10 cellular contexts compared by ENCODE assay signal in the genomic region with DNA sequence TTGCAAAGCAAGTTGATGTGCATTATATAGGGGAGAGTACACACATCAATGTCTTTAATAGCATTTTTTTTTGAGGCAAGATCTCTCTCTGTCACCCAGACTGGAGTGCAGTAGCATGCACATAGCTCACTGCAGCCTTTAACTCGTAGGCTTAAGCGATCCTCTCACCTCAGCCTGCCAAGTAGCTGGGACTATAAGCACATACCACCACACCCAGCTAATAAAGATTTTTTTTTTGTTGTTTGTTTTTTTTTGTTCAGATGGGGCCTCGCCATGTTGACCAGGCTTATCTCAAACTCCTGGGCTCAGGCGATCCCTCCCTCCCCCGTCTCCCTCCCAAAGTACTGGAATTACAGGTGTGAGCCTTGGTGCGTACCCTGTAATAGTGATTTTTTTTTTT. TPM values are rescaled to one million over a fixed set of nuclear protein-coding genes. Genes with fewer than 3 reads are reported as not detected.
DNase-seq lines count a peak whose midpoint lies in the region; ATAC-seq and TF ChIP-seq lines count a peak whose summit lies in the region.
"Had no signal": no experiment of that assay in that cellular context is flagged by ENCODE, and none has a peak within 500 bp of the region (broad histone marks: within the 10 kb centered on the region; RNA-seq: fewer than 3 reads in every experiment).

No MANE protein-coding gene starts in this region.

- H3K27ac ChIP-seq in SK-N-SH (ENCODE audit: low read depth in 2 of 2, low read length in 1 of 2) (peak overlapping the region in 1 of 2 experiments; percentile 96; a peak in 3 of 4 replicates), PC-3 (ENCODE audit: low read length) (no peak overlapping the region)
- H3K27ac ChIP-seq: SJCRH30 had no signal

- whole genome bisulfite sequencing in SK-N-SH (ENCODE audit: low lambda C conversion rate), result 81% methylated on average over 6 of the region's 6 CpGs

- intact Hi-C loops in PC-3 (cut with micrococcal nuclease), result loop anchor here (5.0 kb wide), 3 partner anchors 90 to 355 kb away; no protein-coding TSS in a partner anchor

- H3K36me3 ChIP-seq in SK-N-SH (replicated peaks in 1 of 2; ENCODE audit: control insufficient read depth in 1 of 2, insufficient read depth in 2 of 2, low read length in 1 of 2) (peaks cover 3 to 8% of the 10 kb centered on the region in 2 experiments), PC-3 (ENCODE audit: low read depth, low read length) (no peaks in the 10 kb centered on the region), skeletal muscle satellite cell (ENCODE audit: insufficient read depth, low read length) (no peaks in the 10 kb centered on the region)
- H3K36me3 ChIP-seq: SJCRH30 had no signal

- H3K27me3 Mint-ChIP-seq in endothelial cell (ENCODE audit: unreplicated experiment) (no peaks in the 10 kb centered on the region), HFFc6 (ENCODE audit: insufficient read depth) (no peaks in the 10 kb centered on the region)

- H3K27ac Mint-ChIP-seq in endothelial cell (ENCODE audit: unreplicated experiment) (no peak overlapping the region), HFFc6 (no peak overlapping the region)

- H3K4me3 ChIP-seq in SK-N-SH (ENCODE audit: low read depth in 2 of 2, low read length in 1 of 2), result peak overlapping the region; percentile 79 to 85; a peak in 3 of 4 replicates
- peak overlapping the region; percentile 83 for H3K4me3 ChIP-seq in PC-3 (ENCODE audit: low read length)
- peak overlapping the region; percentile 84 for H3K4me3 ChIP-seq in skeletal muscle satellite cell (ENCODE audit: low read length)

- no peaks in the 10 kb centered on the region for H3K9me3 ChIP-seq in SK-N-SH
- no peaks in the 10 kb centered on the region for H3K9me3 ChIP-seq in PC-3 (ENCODE audit: low read length)
- no peaks in the 10 kb centered on the region for H3K9me3 ChIP-seq in skeletal muscle satellite cell (replicated peaks; ENCODE audit: low read length)
- H3K9me3 ChIP-seq: SJCRH30 had no signal

- H3F3A ChIP-seq in SK-N-SH (replicated peaks; ENCODE audit: insufficient read depth), result no peaks in the 10 kb centered on the region
- no peaks in the 10 kb centered on the region for H3F3A ChIP-seq in PC-3 (ENCODE audit: low read length, unreplicated experiment)

- peak overlapping the region; percentile 91 for H2AFZ ChIP-seq in SK-N-SH (ENCODE audit: low read depth)
- peak overlapping the region; percentile 86; the same call in 1 of the 2 replicates for H2AFZ ChIP-seq in PC-3 (ENCODE audit: low read length)

- H4K20me1 ChIP-seq in SK-N-SH (ENCODE audit: insufficient read depth) (no peaks in the 10 kb centered on the region), PC-3 (ENCODE audit: low read length) (no peaks in the 10 kb centered on the region)

- TF ChIP-seq RAD21 in SK-N-SH (IDR thresholded peaks at IDR 0.05; ENCODE audit: low read length), result no peak

- BruUV-seq in PC-3 (replicated peaks; lab: Mats Ljungman, UMichigan), result no TSS peak

- no peak for TF ChIP-seq EP300 in SK-N-SH (IDR thresholded peaks at IDR 0.05; ENCODE audit: borderline replicate concordance in 1 of 2, low read depth in 1 of 2, low read length in 1 of 2)

- POLR2A ChIA-PET in SK-N-SH (lab: Yijun Ruan, JAX) (interaction anchor here (0.6 to 1.6 kb wide), 4 partner anchors 39 to 649 kb away, joined by 3 to 6 read pairs (median 3); partner anchors contain the start of gene C1GALT1), PC-3 (lab: Charles Lee; ENCODE audit: unreplicated experiment) (interaction anchor here (0.5 to 0.7 kb wide), 3 partner anchors 10 to 120 kb away, joined by 4 to 9 read pairs (median 4); no protein-coding TSS in a partner anchor)

- no peaks in the 10 kb centered on the region for H3K9me2 ChIP-seq in SK-N-SH
- no peaks in the 10 kb centered on the region for H3K9me2 ChIP-seq in PC-3 (replicated peaks; ENCODE audit: low read length)

- H3K4me1 Mint-ChIP-seq in endothelial cell (ENCODE audit: unreplicated experiment) (peaks cover 10% of the 10 kb centered on the region), HFFc6 (ENCODE audit: low read depth) (peaks cover 28% of the 10 kb centered on the region)

- H3K9me3 Mint-ChIP-seq in endothelial cell (ENCODE audit: unreplicated experiment) (no peaks in the 10 kb centered on the region), HFFc6 (no peaks in the 10 kb centered on the region)

- H3K4me2 ChIP-seq in SK-N-SH (peak overlapping the region; percentile 81), PC-3 (ENCODE audit: low read length) (peak overlapping the region; percentile 92), skeletal muscle satellite cell (ENCODE audit: low read length) (peak overlapping the region; percentile 85)

- CTCF ChIA-PET in SK-N-SH (lab: Yijun Ruan, JAX) (interaction anchor here (0.7 to 4.3 kb wide), 13 partner anchors 10 to 654 kb away, joined by 3 to 23 read pairs (median 4); no protein-coding TSS in a partner anchor), PC-3 (lab: Charles Lee) (no interaction called here)

- ATAC-seq in SK-N-SH treated with all-trans-retinoic acid at 6 μM for 48 hours, result no peak
- ATAC-seq in PC-3, result peak; percentile 19
- no peak for ATAC-seq in GM21423 (IDR thresholded peaks at IDR 0.05; ENCODE audit: unreplicated experiment)
- ATAC-seq: foreskin keratinocyte had no signal

- no peaks in the 10 kb centered on the region for H3K27me3 ChIP-seq in SK-N-SH (ENCODE audit: insufficient read depth)
- H3K27me3 ChIP-seq in PC-3 (ENCODE audit: low read length), result no peaks in the 10 kb centered on the region
- no peaks in the 10 kb centered on the region for H3K27me3 ChIP-seq in skeletal muscle satellite cell (ENCODE audit: control insufficient read depth, insufficient read depth, low read length)
- H3K27me3 ChIP-seq: foreskin keratinocyte, SJCRH30 had no signal

- H3K9ac ChIP-seq in SK-N-SH (peak overlapping the region; percentile 68; the same call in 1 of the 2 replicates), PC-3 (ENCODE audit: low read length) (peak overlapping the region; percentile 77), skeletal muscle satellite cell (ENCODE audit: low read depth, low read length) (no peak overlapping the region)

- H3K79me2 ChIP-seq in SK-N-SH (ENCODE audit: insufficient read depth) (peaks cover 42% of the 10 kb centered on the region), PC-3 (ENCODE audit: low read length) (peaks cover 49% of the 10 kb centered on the region)

- H3K4me3 Mint-ChIP-seq in endothelial cell (ENCODE audit: unreplicated experiment) (peak overlapping the region; percentile 47), HFFc6 (no peak overlapping the region; the same call in 1 of the 2 replicates)

- DNase-seq in SK-N-SH, result no peak
- DNase-seq in PC-3, result peak; percentile 40
- DNase-seq in endothelial cell (ENCODE audit: low spot score), result no peak
- DNase-seq in activated effector memory CD4-positive, alpha-beta T cell treated with Interleukin-2 at 50 U/mL for 16 hours, result no peak
- DNase-seq in HFFc6, result no peak
- DNase-seq: SJCRH30 had no signal

- no peak for TF ChIP-seq CTCF in SK-N-SH (IDR thresholded peaks at IDR 0.05)
- TF ChIP-seq CTCF in PC-3 (conservative IDR thresholded peaks at IDR 0.05; ENCODE audit: low read depth, low read length), result no peak
- no peak for TF ChIP-seq CTCF in endothelial cell (IDR thresholded peaks at IDR 0.05; ENCODE audit: unreplicated experiment)
- no peak for TF ChIP-seq CTCF in HFFc6 (IDR thresholded peaks at IDR 0.05)

- peaks cover 4% of the 10 kb centered on the region for H3K36me3 Mint-ChIP-seq in endothelial cell (ENCODE audit: low read depth, unreplicated experiment)
- H3K36me3 Mint-ChIP-seq in HFFc6 (ENCODE audit: low read depth), result peaks cover 5% of the 10 kb centered on the region; the same call in 1 of the 2 replicates

- peaks cover 0 to 21% of the 10 kb centered on the region in 2 experiments; a peak in 2 of 4 replicates for H3K4me1 ChIP-seq in SK-N-SH (ENCODE audit: control insufficient read depth in 1 of 2, insufficient read depth in 2 of 2, low read depth in 1 of 2, low read length in 1 of 2)
- peaks cover 20% of the 10 kb centered on the region; the same call in 1 of the 2 replicates for H3K4me1 ChIP-seq in PC-3 (ENCODE audit: insufficient read depth, low read length)
- H3K4me1 ChIP-seq in skeletal muscle satellite cell (ENCODE audit: control insufficient read depth, insufficient read depth, low read length), result peaks cover 13% of the 10 kb centered on the region
- H3K4me1 ChIP-seq: SJCRH30 had no signal

TF ChIP-seq in SK-N-SH, 30 proteins besides CTCF, POLR2A, EP300 and RAD21:
- TF ChIP-seq MEF2A (IDR thresholded peaks at IDR 0.05; ENCODE audit: borderline replicate concordance, low read depth) (no peak), CHD2 (IDR thresholded peaks at IDR 0.05; ENCODE audit: low read length, partially characterized antibody) (no peak)
TF ChIP-seq in SK-N-SH: peak in this region for 0.

TF ChIP-seq in SK-N-SH treated with all-trans-retinoic acid at 6 μM for 48 hours, 23 proteins besides CTCF, POLR2A, EP300 and RAD21 (continues in another document):
- TF ChIP-seq GLIS3 (CRISPR knock-in tag; IDR thresholded peaks at IDR 0.05) (no peak), CSDC2 (CRISPR knock-in tag; IDR thresholded peaks at IDR 0.05) (no peak), SNAI2 (CRISPR knock-in tag; IDR thresholded peaks at IDR 0.05) (no peak), ZFP30 (CRISPR knock-in tag; IDR thresholded peaks at IDR 0.05) (no peak), ZNF8 (CRISPR knock-in tag; IDR thresholded peaks at IDR 0.05) (no peak), ZNF565 (CRISPR knock-in tag; conservative IDR thresholded peaks at IDR 0.05; ENCODE audit: low read depth) (no peak), RARB (CRISPR knock-in tag; IDR thresholded peaks at IDR 0.05) (no peak), ZNF70 (CRISPR knock-in tag; IDR thresholded peaks at IDR 0.05) (no peak), TOX (CRISPR knock-in tag; IDR thresholded peaks at IDR 0.05; ENCODE audit: borderline replicate concordance) (no peak), ZFP3 (CRISPR knock-in tag; IDR thresholded peaks at IDR 0.05) (no peak)

RNA-seq across cellular contexts. Expression of gene UMAD1, which starts 1.5 kb away (rescaled TPM):
- polyA plus RNA-seq in SK-N-SH (2012; rRNA removed), result 13.9 and 17.6 TPM in 2 replicates
- 19.6 and 24.9 TPM in 2 replicates for polyA plus RNA-seq in SK-N-SH (2012; cell fraction: cytosol; rRNA removed)
- polyA plus RNA-seq in SK-N-SH (2012; cell fraction: nucleus; rRNA removed), result 7.5 and 9.7 TPM in 2 replicates
- total RNA-seq in PC-3 (2014; rRNA removed) (6.0 and 8.9 TPM in 2 replicates), endothelial cell (ENCODE audit: unreplicated experiment) (5.7 TPM)
- 10.7 and 12.7 TPM in 2 replicates for total RNA-seq in skeletal muscle satellite cell (2012; rRNA removed)
- 10 to 100 TPM; 11.6 to 14.6 (median 12.1) TPM for total RNA-seq in HFFc6 (2021; fragmentation: NEBNext Ultra II Directional; extraction: Animal tissue kit (Norgen Biotek cat#: 25700))
